Comparison of ENCODE assay signal across 8 cellular contexts in genomic region chr21:46189213-46189958, GRCh38. TPM values are rescaled to one million over a fixed set of nuclear protein-coding genes. Genes with fewer than 3 reads are reported as not detected.
DNase-seq lines count a peak whose midpoint lies in the region; ATAC-seq lines count a peak whose summit lies in the region.

No MANE protein-coding gene starts in this region.

- peaks cover 4% of the 10 kb centered on the region; the same call in 1 of the 2 replicates for H3K36me3 ChIP-seq in GM23248 (ENCODE audit: low read depth)

- peak overlapping the region; percentile 55 for H3K27ac ChIP-seq in GM23248

- no peaks in the 10 kb centered on the region for H3K9me2 ChIP-seq in GM23248 (ENCODE audit: insufficient read depth)

- peak overlapping the region; percentile 36 for H3K27ac Mint-ChIP-seq in activated T-helper 17 cell treated with anti-CD3 and anti-CD28 coated beads, Interleukin-2, amount 50 U/mL, for 72 hours

- no peaks in the 10 kb centered on the region for H3K4me1 Mint-ChIP-seq in activated T-helper 17 cell treated with anti-CD3 and anti-CD28 coated beads, Interleukin-2, amount 50 U/mL, for 72 hours

- peak overlapping the region; percentile 49 for H3K9ac ChIP-seq in GM23248

- 42 to 48% methylated on average over 9 of the region's 9 CpGs for WGBS in GM23248 (ENCODE audit: low coverage in 1 of 2, low lambda C conversion rate in 2 of 2, missing lambda C conversion rate in 2 of 2), 2 experiments

- no peaks in the 10 kb centered on the region for H3K27me3 Mint-ChIP-seq in activated T-helper 17 cell treated with anti-CD3 and anti-CD28 coated beads, Interleukin-2, amount 50 U/mL, for 72 hours

- H2AFZ ChIP-seq in GM23248, result no peak overlapping the region

- peaks cover 4% of the 10 kb centered on the region for H3K36me3 Mint-ChIP-seq in activated T-helper 17 cell treated with anti-CD3 and anti-CD28 coated beads, Interleukin-2, amount 50 U/mL, for 72 hours (ENCODE audit: low read depth)

- H3K4me3 Mint-ChIP-seq in activated T-helper 17 cell treated with anti-CD3 and anti-CD28 coated beads, Interleukin-2, amount 50 U/mL, for 72 hours, result no peak overlapping the region

- H3F3A ChIP-seq in GM23248 (ENCODE audit: insufficient read depth), result peaks cover 12% of the 10 kb centered on the region

- no peaks in the 10 kb centered on the region for H3K79me2 ChIP-seq in GM23248 (ENCODE audit: insufficient read depth)

- in situ Hi-C loops in GM23248 (cut with MboI), result no loop called here

- intact Hi-C loops in cardiac septum (cut with DNase I) (loop anchor here (2.0 kb wide), 1 partner anchor 39 kb away; the partner anchor contains the start of gene LSS), sciatic nerve (cut with DNase I) (no loop called here)

- no peaks in the 10 kb centered on the region for H4K20me1 ChIP-seq in GM23248 (ENCODE audit: insufficient read depth)

- DNase-seq in GM23248, result peak; percentile 82
- DNase-seq in cardiac septum (ENCODE audit: low spot score), result peak; percentile 70
- DNase-seq in sciatic nerve (ENCODE audit: low spot score), result peak; percentile 46
- no peak for DNase-seq in NCI-H146 treated with DMSO at 0.1 percent for 48 hours (lab: John Stamatoyannopoulos, UW; ENCODE audit: unreplicated experiment)
- no peak for DNase-seq in RKO (ENCODE audit: low spot score)

- no peak overlapping the region for H3K4me3 ChIP-seq in GM23248

- H3K4me2 ChIP-seq in GM23248 (ENCODE audit: unreplicated experiment), result peak overlapping the region; percentile 58

- no peaks in the 10 kb centered on the region for H3K9me3 Mint-ChIP-seq in activated T-helper 17 cell treated with anti-CD3 and anti-CD28 coated beads, Interleukin-2, amount 50 U/mL, for 72 hours

- no peak for ATAC-seq in activated T-helper 17 cell treated with anti-CD3 and anti-CD28 coated beads, Interleukin-2, amount 50 U/mL, for 72 hours (replicated peaks)
- ATAC-seq in sciatic nerve (no peak), HG02610 (IDR thresholded peaks at IDR 0.05; ENCODE audit: unreplicated experiment) (no peak), GM19397 (IDR thresholded peaks at IDR 0.05; ENCODE audit: unreplicated experiment) (no peak)

- H3K4me1 ChIP-seq in GM23248 (ENCODE audit: insufficient read depth), result peaks cover 24% of the 10 kb centered on the region

- no peaks in the 10 kb centered on the region for H3K9me3 ChIP-seq in GM23248 (ENCODE audit: low read depth)

- no peaks in the 10 kb centered on the region for H3K27me3 ChIP-seq in GM23248 (replicated peaks; ENCODE audit: insufficient read depth)

RNA-seq across cellular contexts. Expression of gene SPATC1L, which starts 5.1 kb away (rescaled TPM):
- 5.2 and 5.3 TPM in 2 replicates for total RNA-seq in GM23248 (2014; rRNA removed; shearing (Covaris generic))
- polyA plus RNA-seq in GM23248 (2016; fragmentation: Nextera tagmentation; extraction: Ambion mirVana), result 15.2 and 15.7 TPM in 2 replicates
- 1 to 10 TPM; 3.8 to 6.7 TPM for total RNA-seq in activated T-helper 17 cell treated with anti-CD3 and anti-CD28 coated beads, Interleukin-2, amount 50 U/mL, for 72 hours
- total RNA-seq in cardiac septum (7.3 TPM), sciatic nerve (9.9 TPM)

RNA-seq across cellular contexts. Expression of gene FTCD, which starts 34.0 kb away (rescaled TPM):
- total RNA-seq in GM23248 (2014; rRNA removed; shearing (Covaris generic)), result not detected in 2 replicates
- polyA plus RNA-seq in GM23248 (2016; fragmentation: Nextera tagmentation; extraction: Ambion mirVana), result not detected in 2 replicates
- total RNA-seq in activated T-helper 17 cell treated with anti-CD3 and anti-CD28 coated beads, Interleukin-2, amount 50 U/mL, for 72 hours, result under 1 TPM in 1 of 2 donors, not detected in 1; 0.24 TPM
- 0.83 TPM for total RNA-seq in cardiac septum
- 2.9 TPM for total RNA-seq in sciatic nerve

RNA-seq across cellular contexts. Expression of gene LSS, which starts 39.2 kb away (rescaled TPM):
- 41.1 and 45.7 TPM in 2 replicates for total RNA-seq in GM23248 (2014; rRNA removed; shearing (Covaris generic))
- 26.8 and 28.0 TPM in 2 replicates for polyA plus RNA-seq in GM23248 (2016; fragmentation: Nextera tagmentation; extraction: Ambion mirVana)
- 10 to 100 TPM; 30.8 to 43.8 TPM for total RNA-seq in activated T-helper 17 cell treated with anti-CD3 and anti-CD28 coated beads, Interleukin-2, amount 50 U/mL, for 72 hours
- total RNA-seq in cardiac septum (34.9 TPM), sciatic nerve (111 TPM)

Comparison
In these comparisons a context has a peak if more than half of its experiments do, and no peak if none do; other contexts are left out.
1. DNase-seq: peak in GM23248 (single experiment), cardiac septum (single experiment) and sciatic nerve (single experiment); none in NCI-H146 treated with DMSO at 0.1 percent for 48 hours (single experiment) and RKO (single experiment).